18 cellular contexts compared by ENCODE assay signal in the genomic region with DNA sequence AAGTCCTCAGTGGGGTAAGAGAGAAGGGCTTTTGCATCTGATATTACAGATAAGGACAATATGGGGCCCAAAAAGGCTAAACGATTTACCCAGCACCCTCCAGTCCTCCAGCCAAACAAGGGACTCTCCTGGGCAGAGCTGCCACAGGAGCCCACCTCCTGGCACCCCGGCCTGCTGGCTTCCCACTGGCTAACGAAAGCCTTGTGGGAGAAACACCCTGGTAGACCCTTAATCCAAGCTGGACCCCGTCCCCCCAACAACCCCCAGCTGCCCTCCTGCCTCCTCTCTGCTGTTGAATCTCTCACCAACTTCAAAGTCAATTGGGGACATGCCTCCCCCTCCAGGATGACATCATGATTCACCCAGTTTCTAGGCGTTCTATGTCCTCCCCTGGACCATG. TPM values are rescaled to one million over a fixed set of nuclear protein-coding genes. Genes with fewer than 3 reads are reported as not detected.
DNase-seq lines count a peak whose midpoint lies in the region; ATAC-seq, FAIRE-seq and TF ChIP-seq lines count a peak whose summit lies in the region.
"Had no signal": no experiment of that assay in that cellular context is flagged by ENCODE, and none has a peak within 500 bp of the region (broad histone marks: within the 10 kb centered on the region; RNA-seq: fewer than 3 reads in every experiment).

No MANE protein-coding gene starts in this region.

- peak overlapping the region in 1 of 2 donors; percentile 0 for H3K27ac ChIP-seq in kidney (ENCODE audit: low read depth in 2 of 2, low read length in 2 of 2)
- H3K27ac ChIP-seq in smooth muscle cell (ENCODE audit: low read depth): peak overlapping the region; percentile 75

- POLR2A ChIA-PET in activated naive CD8-positive, alpha-beta T cell treated with anti-CD3 and anti-CD28 coated beads, Interleukin-2, amount 10 ng/mL, durations not matched to agents 7 days and 5 days (lab: Charles Lee): interaction anchor here (0.5 to 1.8 kb wide), 4 partner anchors 10 to 115 kb away, joined by 3 to 7 read pairs (median 4); a partner anchor contains a TSS
- POLR2A ChIA-PET in activated CD4-positive, alpha-beta T cell treated with anti-CD3 and anti-CD28 coated beads, Interleukin-2, amount 10 ng/mL, durations not matched to agents 7 days and 5 days (lab: Charles Lee): no interaction called here

- H3K27me3 Mint-ChIP-seq in activated naive CD8-positive, alpha-beta T cell treated with anti-CD3 and anti-CD28 coated beads, Interleukin-2, amount 10 ng/mL, durations not matched to agents 7 days and 5 days: no peaks in the 10 kb centered on the region
- peaks cover 0 to 4% of the 10 kb centered on the region in 2 donors for H3K27me3 Mint-ChIP-seq in natural killer cell (ENCODE audit: low read depth in 2 of 2)
- peaks cover 20% of the 10 kb centered on the region for H3K27me3 Mint-ChIP-seq in activated CD4-positive, alpha-beta T cell treated with anti-CD3 and anti-CD28 coated beads, Interleukin-2, amount 10 ng/mL, durations not matched to agents 7 days and 5 days

- peak overlapping the region; percentile 74 for H3K4me2 ChIP-seq in smooth muscle cell

- no peak for TF ChIP-seq CTCF in GM13976 (IDR thresholded peaks at IDR 0.05; ENCODE audit: borderline replicate concordance, control extremely low read depth, extremely low read depth, insufficient read depth, missing control alignments)
- TF ChIP-seq CTCF in kidney (IDR thresholded peaks at IDR 0.05; ENCODE audit: borderline replicate concordance, extremely low read depth, insufficient read depth): no peak
- TF ChIP-seq CTCF in smooth muscle cell (IDR thresholded peaks at IDR 0.05; ENCODE audit: borderline replicate concordance, insufficient read depth, poor library complexity, severe bottlenecking): no peak
- TF ChIP-seq CTCF in natural killer cell (IDR thresholded peaks at IDR 0.05): no peak

- H3K27ac Mint-ChIP-seq in activated naive CD8-positive, alpha-beta T cell treated with anti-CD3 and anti-CD28 coated beads, Interleukin-2, amount 10 ng/mL, durations not matched to agents 7 days and 5 days: no peak overlapping the region
- peak overlapping the region in 1 of 2 donors; percentile 88 for H3K27ac Mint-ChIP-seq in natural killer cell
- H3K27ac Mint-ChIP-seq in activated CD4-positive, alpha-beta T cell treated with anti-CD3 and anti-CD28 coated beads, Interleukin-2, amount 10 ng/mL, durations not matched to agents 7 days and 5 days: no peak overlapping the region

- H3K4me3 ChIP-seq in kidney (ENCODE audit: low read length in 2 of 2): no peak overlapping the region
- H3K4me3 ChIP-seq in smooth muscle cell: no peak overlapping the region
- H3K4me3 ChIP-seq: HAP-1 had no signal

- no peak overlapping the region for H3K9ac ChIP-seq in kidney (ENCODE audit: low read length in 2 of 2)
- H3K9ac ChIP-seq in smooth muscle cell (ENCODE audit: low read depth): peak overlapping the region; percentile 35

- peaks cover 5% of the 10 kb centered on the region for H3K36me3 Mint-ChIP-seq in activated naive CD8-positive, alpha-beta T cell treated with anti-CD3 and anti-CD28 coated beads, Interleukin-2, amount 10 ng/mL, durations not matched to agents 7 days and 5 days
- H3K36me3 Mint-ChIP-seq in natural killer cell: no peaks in the 10 kb centered on the region
- H3K36me3 Mint-ChIP-seq in activated CD4-positive, alpha-beta T cell treated with anti-CD3 and anti-CD28 coated beads, Interleukin-2, amount 10 ng/mL, durations not matched to agents 7 days and 5 days (ENCODE audit: low read depth): no peaks in the 10 kb centered on the region

- CTCF ChIA-PET in activated CD4-positive, alpha-beta T cell treated with anti-CD3 and anti-CD28 coated beads, Interleukin-2, amount 10 ng/mL, durations not matched to agents 7 days and 5 days (lab: Charles Lee): interaction anchor here (1.1 to 1.5 kb wide), 3 partner anchors 10 to 22 kb away, joined by 3 to 6 read pairs (median 5); no protein-coding TSS in a partner anchor

- no peak for ATAC-seq in activated naive CD8-positive, alpha-beta T cell treated with anti-CD3 and anti-CD28 coated beads, Interleukin-2, amount 10 ng/mL, durations not matched to agents 7 days and 5 days (ENCODE audit: low read depth)
- ATAC-seq in GM21576 (IDR thresholded peaks at IDR 0.05; ENCODE audit: unreplicated experiment) (no peak), natural killer cell (no peak)

- no peak for FAIRE-seq in kidney (lab: Jason Lieb, UNC)

- H2AFZ ChIP-seq in smooth muscle cell (ENCODE audit: low read depth): no peak overlapping the region

- no peaks in the 10 kb centered on the region for H3K9me3 ChIP-seq in kidney (ENCODE audit: control insufficient read depth in 1 of 2, low read length in 2 of 2)
- H3K9me3 ChIP-seq in smooth muscle cell (replicated peaks; ENCODE audit: low read depth): no peaks in the 10 kb centered on the region
- H3K9me3 ChIP-seq: BE2C, esophagus muscularis mucosa, HAP-1 had no signal

- peaks cover 5% of the 10 kb centered on the region for H3F3A ChIP-seq in smooth muscle cell (ENCODE audit: low read depth)

- in situ Hi-C loops in GM13976 (cut with MboI; ENCODE audit: low sequenced_read_pairs, unreplicated experiment): no loop called here

- peaks cover 9 to 23% of the 10 kb centered on the region in 2 donors for H3K4me1 ChIP-seq in kidney (ENCODE audit: control insufficient read depth in 1 of 2, insufficient read depth in 1 of 2, low read depth in 1 of 2, low read length in 2 of 2)
- peaks cover 32% of the 10 kb centered on the region for H3K4me1 ChIP-seq in smooth muscle cell (ENCODE audit: low read depth)
- H3K4me1 ChIP-seq: HAP-1 had no signal

- H3K9me3 Mint-ChIP-seq in activated naive CD8-positive, alpha-beta T cell treated with anti-CD3 and anti-CD28 coated beads, Interleukin-2, amount 10 ng/mL, durations not matched to agents 7 days and 5 days: no peaks in the 10 kb centered on the region
- H3K9me3 Mint-ChIP-seq in natural killer cell: no peaks in the 10 kb centered on the region
- H3K9me3 Mint-ChIP-seq in activated CD4-positive, alpha-beta T cell treated with anti-CD3 and anti-CD28 coated beads, Interleukin-2, amount 10 ng/mL, durations not matched to agents 7 days and 5 days: no peaks in the 10 kb centered on the region

- H3K4me3 Mint-ChIP-seq in activated naive CD8-positive, alpha-beta T cell treated with anti-CD3 and anti-CD28 coated beads, Interleukin-2, amount 10 ng/mL, durations not matched to agents 7 days and 5 days: no peak overlapping the region
- H3K4me3 Mint-ChIP-seq in natural killer cell: no peak overlapping the region
- H3K4me3 Mint-ChIP-seq in activated CD4-positive, alpha-beta T cell treated with anti-CD3 and anti-CD28 coated beads, Interleukin-2, amount 10 ng/mL, durations not matched to agents 7 days and 5 days: no peak overlapping the region

- H3K36me3 ChIP-seq in kidney (ENCODE audit: control insufficient read depth in 1 of 2, insufficient read depth in 2 of 2, low read length in 2 of 2) (no peaks in the 10 kb centered on the region), smooth muscle cell (ENCODE audit: low read depth) (no peaks in the 10 kb centered on the region)
- H3K36me3 ChIP-seq: BE2C, HAP-1 had no signal

- no peaks in the 10 kb centered on the region for H3K79me2 ChIP-seq in smooth muscle cell (ENCODE audit: low read depth)

- H4K20me1 ChIP-seq in smooth muscle cell (ENCODE audit: low read depth): no peaks in the 10 kb centered on the region

- peak; percentile 32 for DNase-seq in GM13976 (ENCODE audit: low spot score)
- peak; percentile 10 for DNase-seq in activated naive CD8-positive, alpha-beta T cell treated with anti-CD3 and anti-CD28 coated beads, Interleukin-2, amount 10 ng/mL, durations not matched to agents 7 days and 5 days
- peak; percentile 45 for DNase-seq in kidney
- DNase-seq in smooth muscle cell (lab: John Stamatoyannopoulos, UW; ENCODE audit: unreplicated experiment): no peak
- no peak for DNase-seq in NCI-H1105 treated with DMSO at 0.1 percent for 48 hours (lab: John Stamatoyannopoulos, UW)
- no peak for DNase-seq in natural killer cell
- DNase-seq in activated CD4-positive, alpha-beta T cell treated with anti-CD3 and anti-CD28 coated beads, Interleukin-2, amount 10 ng/mL, durations not matched to agents 7 days and 5 days: no peak
- DNase-seq: activated CD4-positive, CD25-positive, alpha-beta regulatory T cell; cortex of kidney; DND-41; NCI-H1694; NCI-H510A treated with DMSO at 0.1 percent for 48 hours; SW 1271 had no signal

- 88% methylated on average over 5 of the region's 5 CpGs for WGBS in smooth muscle cell (ENCODE audit: low lambda C conversion rate)

- peaks cover 15% of the 10 kb centered on the region for H3K4me1 Mint-ChIP-seq in activated naive CD8-positive, alpha-beta T cell treated with anti-CD3 and anti-CD28 coated beads, Interleukin-2, amount 10 ng/mL, durations not matched to agents 7 days and 5 days
- H3K4me1 Mint-ChIP-seq in natural killer cell: peaks cover 21 to 34% of the 10 kb centered on the region in 2 donors
- peaks cover 15% of the 10 kb centered on the region for H3K4me1 Mint-ChIP-seq in activated CD4-positive, alpha-beta T cell treated with anti-CD3 and anti-CD28 coated beads, Interleukin-2, amount 10 ng/mL, durations not matched to agents 7 days and 5 days

- intact Hi-C loops in kidney (cut with DNase I) (no loop called here), natural killer cell (cut with micrococcal nuclease) (no loop called here)

- no peaks in the 10 kb centered on the region for H3K27me3 ChIP-seq in smooth muscle cell (ENCODE audit: low read depth)
- H3K27me3 ChIP-seq: BE2C, esophagus muscularis mucosa had no signal

RNA-seq across cellular contexts. Expression of a gene that starts 10.8 kb away (rescaled TPM):
- 10 to 100 TPM; 15.2 to 15.7 TPM for total RNA-seq in activated naive CD8-positive, alpha-beta T cell treated with anti-CD3 and anti-CD28 coated beads, Interleukin-2, amount 10 ng/mL, durations not matched to agents 7 days and 5 days
- 8.0 TPM for total RNA-seq in kidney
- 3.2 TPM for polyA plus RNA-seq in kidney (ENCODE audit: insufficient read depth, low read depth, low replicate concordance)
- 11.8 and 14.3 TPM in 2 replicates for total RNA-seq in smooth muscle cell
- 26.8 and 33.6 TPM in 2 replicates for polyA plus RNA-seq in smooth muscle cell
- 10 to 100 TPM in 1 of 3 donors, 1 to 10 TPM in 2; 6.0 to 10.3 (median 6.7) TPM for total RNA-seq in natural killer cell
- 1 to 10 TPM; 7.6 to 8.3 TPM for total RNA-seq in activated CD4-positive, alpha-beta T cell treated with anti-CD3 and anti-CD28 coated beads, Interleukin-2, amount 10 ng/mL, durations not matched to agents 7 days and 5 days

RNA-seq across cellular contexts. Expression of a gene that starts 27.5 kb away (rescaled TPM):
- total RNA-seq in activated naive CD8-positive, alpha-beta T cell treated with anti-CD3 and anti-CD28 coated beads, Interleukin-2, amount 10 ng/mL, durations not matched to agents 7 days and 5 days: 100 to 1,000 TPM; 223 to 232 TPM
- 7.6 TPM for total RNA-seq in kidney
- 0.32 TPM for polyA plus RNA-seq in kidney (ENCODE audit: insufficient read depth, low read depth, low replicate concordance)
- 0.76 and 1.1 TPM in 2 replicates for total RNA-seq in smooth muscle cell
- 3.6 and 3.8 TPM in 2 replicates for polyA plus RNA-seq in smooth muscle cell
- 1,000 to 10,000 TPM in 2 of 3 donors, 100 to 1,000 TPM in 1; 905 to 1,386 (median 1,021) TPM for total RNA-seq in natural killer cell
- total RNA-seq in activated CD4-positive, alpha-beta T cell treated with anti-CD3 and anti-CD28 coated beads, Interleukin-2, amount 10 ng/mL, durations not matched to agents 7 days and 5 days: 100 to 1,000 TPM; 100 to 115 TPM

RNA-seq across cellular contexts. Expression of a gene that starts 35.1 kb away (rescaled TPM):
- total RNA-seq in activated naive CD8-positive, alpha-beta T cell treated with anti-CD3 and anti-CD28 coated beads, Interleukin-2, amount 10 ng/mL, durations not matched to agents 7 days and 5 days: 10 to 100 TPM; 10.1 to 11.3 TPM
- 0.13 TPM for total RNA-seq in kidney
- polyA plus RNA-seq in kidney (ENCODE audit: insufficient read depth, low read depth, low replicate concordance): 0.56 TPM
- not detected in 2 replicates for total RNA-seq in smooth muscle cell
- not detected in 2 replicates for polyA plus RNA-seq in smooth muscle cell
- total RNA-seq in natural killer cell: under 1 TPM; 0.20 to 0.64 (median 0.23) TPM
- total RNA-seq in activated CD4-positive, alpha-beta T cell treated with anti-CD3 and anti-CD28 coated beads, Interleukin-2, amount 10 ng/mL, durations not matched to agents 7 days and 5 days: 10 to 100 TPM; 10.1 to 10.2 TPM
- total RNA-seq: esophagus muscularis mucosa, lower leg skin had no signal

Comparison
In these comparisons a context has a peak if more than half of its experiments do, and no peak if none do; other contexts are left out.
1. DNase-seq: peak in GM13976 (single experiment), activated naive CD8-positive, alpha-beta T cell treated with anti-CD3 and anti-CD28 coated beads, Interleukin-2, amount 10 ng/mL, durations not matched to agents 7 days and 5 days (single experiment) and kidney (single experiment); none in smooth muscle cell (single experiment), NCI-H1105 treated with DMSO at 0.1 percent for 48 hours (single experiment), natural killer cell (single experiment) and activated CD4-positive, alpha-beta T cell treated with anti-CD3 and anti-CD28 coated beads, Interleukin-2, amount 10 ng/mL, durations not matched to agents 7 days and 5 days (single experiment).
2. RNA of a gene that starts 27.5 kb away (total RNA-seq): 905 to 1,386 TPM in natural killer cell, 223 to 232 TPM in activated naive CD8-positive, alpha-beta T cell treated with anti-CD3 and anti-CD28 coated beads, Interleukin-2, amount 10 ng/mL, durations not matched to agents 7 days and 5 days and 100 to 115 TPM in activated CD4-positive, alpha-beta T cell treated with anti-CD3 and anti-CD28 coated beads, Interleukin-2, amount 10 ng/mL, durations not matched to agents 7 days and 5 days; 7.6 TPM in kidney (single experiment) and 0.76 to 1.1 TPM in smooth muscle cell; every median in the first group is over 10 times any median in the second.